8 cellular contexts compared by ENCODE assay signal in genomic region chr17:17476865-17477467, GRCh38. TPM values are rescaled to one million over a fixed set of nuclear protein-coding genes. Genes with fewer than 3 reads are reported as not detected.
A peak's percentile ranks its signal among the peaks of the same experiment; 100 is the strongest.
DNase-seq lines count a peak whose midpoint lies in the region; ATAC-seq and TF ChIP-seq lines count a peak whose summit lies in the region.

A gene with protein sequence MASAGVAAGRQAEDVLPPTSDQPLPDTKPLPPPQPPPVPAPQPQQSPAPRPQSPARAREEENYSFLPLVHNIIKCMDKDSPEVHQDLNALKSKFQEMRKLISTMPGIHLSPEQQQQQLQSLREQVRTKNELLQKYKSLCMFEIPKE (plus strand): TSS chr17:17477000. CDS start chr17:17477042, 42 bp downstream.

- peak; percentile 92 for ATAC-seq in GM19023 (IDR thresholded peaks at IDR 0.05; ENCODE audit: unreplicated experiment)
- ATAC-seq in HG03439 (IDR thresholded peaks at IDR 0.05; ENCODE audit: unreplicated experiment): peak; percentile 85
- ATAC-seq in left lobe of liver: peak; percentile 99

- POLR2A ChIA-PET in AG04449 (lab: Yijun Ruan, JAX): interaction anchor here (0.7 kb wide), 1 partner anchor 19 kb away, joined by 3 read pairs; the partner anchor contains the start of gene RASD1

- TF ChIP-seq CTCF in AG04449 (IDR thresholded peaks at IDR 0.05; ENCODE audit: insufficient read depth, low read length, missing control alignments): no peak

- CTCF ChIA-PET in AG04449 (lab: Yijun Ruan, JAX): no interaction called here

- DNase-seq in AG04449 (ENCODE audit: low read depth, low spot score) (peak; percentile 21), NCI-H748 (lab: John Stamatoyannopoulos, UW; ENCODE audit: unreplicated experiment) (peak; percentile 97), dedifferentiated amniotic fluid mesenchymal stem cell (ENCODE audit: extremely low spot score) (peak; percentile 85), left lobe of liver (ENCODE audit: low spot score) (peak; percentile 93)
- DNase-seq in activated CD4-positive, alpha-beta T cell treated with anti-CD3 and anti-CD28 coated beads, Interleukin-2, amount 50 U/mL, for 24 hours (ENCODE audit: low read depth in 1 of 2, low spot score in 1 of 2): peak; percentile 92 to 93
- DNase-seq in stimulated activated CD4-positive, alpha-beta T cell treated with anti-CD3 and anti-CD28 coated beads, Interleukin-1b, Interleukin-23, amount 100 ng/mL, for 48 hours: peak; percentile 93

- peak within 1 kb of the TSS; percentile 94 for H3K4me3 ChIP-seq in AG04449 (ENCODE audit: low read depth, low read length)

RNA-seq across cellular contexts. Expression of the gene that starts here (rescaled TPM):
- 7.1 TPM for total RNA-seq in left lobe of liver

Comparison
In these comparisons a context has a peak if more than half of its experiments do, and no peak if none do; other contexts are left out.
1. Peak in every context shown above with its lines: DNase-seq, ATAC-seq and H3K4me3 ChIP-seq.
2. DNase-seq: peak in every context shown above with its lines; median percentile 97 in NCI-H748; 93 in left lobe of liver; 93 in stimulated activated CD4-positive, alpha-beta T cell treated with anti-CD3 and anti-CD28 coated beads, Interleukin-1b, Interleukin-23, amount 100 ng/mL, for 48 hours; 92 in activated CD4-positive, alpha-beta T cell treated with anti-CD3 and anti-CD28 coated beads, Interleukin-2, amount 50 U/mL, for 24 hours; 85 in dedifferentiated amniotic fluid mesenchymal stem cell; 21 in AG04449.